Comparison of ENCODE assay signal across 8 cellular contexts in genomic region chr17:9239260-9239820, GRCh38.
DNase-seq lines count a peak whose midpoint lies in the region; ATAC-seq lines count a peak whose summit lies in the region.

No MANE protein-coding gene starts in this region.

- H3K4me1 ChIP-seq in ACC112 (ENCODE audit: control insufficient read depth, insufficient read depth, low read length, unreplicated experiment) (peaks cover 10% of the 10 kb centered on the region), mucosa of stomach (ENCODE audit: control insufficient read depth, insufficient read depth, low read length) (peaks cover 33% of the 10 kb centered on the region)

- no peaks in the 10 kb centered on the region for H3K9me3 Mint-ChIP-seq in central memory CD8-positive, alpha-beta T cell

- no peaks in the 10 kb centered on the region for H3K9me3 ChIP-seq in mucosa of stomach (ENCODE audit: control insufficient read depth, low read length)

- H3K9ac ChIP-seq in mucosa of stomach (ENCODE audit: low read length) = peak overlapping the region; percentile 56

- H3K27me3 ChIP-seq in ACC112 (ENCODE audit: insufficient read depth, low read length) (no peaks in the 10 kb centered on the region), mucosa of stomach (ENCODE audit: control insufficient read depth, insufficient read depth, low read length) (no peaks in the 10 kb centered on the region)

- H3K4me3 ChIP-seq in ACC112 (ENCODE audit: low read depth, low read length) (peak overlapping the region; percentile 74), mucosa of stomach (ENCODE audit: low read length) (peak overlapping the region; percentile 9)

- H3K27ac Mint-ChIP-seq in central memory CD8-positive, alpha-beta T cell (ENCODE audit: low read depth) = peak overlapping the region; percentile 8

- H3K27ac ChIP-seq in ACC112 (ENCODE audit: low read depth, low read length) = no peak overlapping the region

- no peaks in the 10 kb centered on the region for H3K27me3 Mint-ChIP-seq in central memory CD8-positive, alpha-beta T cell

- peaks cover 5% of the 10 kb centered on the region for H3K36me3 Mint-ChIP-seq in central memory CD8-positive, alpha-beta T cell (ENCODE audit: insufficient read depth)

- H3K4me1 Mint-ChIP-seq in central memory CD8-positive, alpha-beta T cell = peaks cover 11% of the 10 kb centered on the region

- H3K79me2 ChIP-seq in ACC112 (ENCODE audit: control insufficient read depth, insufficient read depth, low read length, unreplicated experiment) = no peaks in the 10 kb centered on the region

- peak overlapping the region; percentile 73 for H3K4me3 Mint-ChIP-seq in central memory CD8-positive, alpha-beta T cell

- ATAC-seq in central memory CD8-positive, alpha-beta T cell (replicated peaks; ENCODE audit: extremely low read depth, poor library complexity, severe bottlenecking) = peak; percentile 7
- ATAC-seq in GM21515 (IDR thresholded peaks at IDR 0.05; ENCODE audit: unreplicated experiment) = no peak
- ATAC-seq in GM21619 (IDR thresholded peaks at IDR 0.05; ENCODE audit: unreplicated experiment) = no peak

- peak overlapping the region; percentile 38 for H2AFZ ChIP-seq in ACC112 (ENCODE audit: low read length, unreplicated experiment)

- H3K36me3 ChIP-seq in ACC112 (ENCODE audit: insufficient read depth, low read length) = no peaks in the 10 kb centered on the region
- H3K36me3 ChIP-seq in mucosa of stomach (ENCODE audit: control insufficient read depth, insufficient read depth, low read length) = no peaks in the 10 kb centered on the region

- DNase-seq in HT-29 (ENCODE audit: low spot score) (peak; percentile 15), NOMO-1 treated with DMSO at 0.1 percent for 48 hours (lab: John Stamatoyannopoulos, UW; ENCODE audit: unreplicated experiment) (no peak), SW 1271 (lab: John Stamatoyannopoulos, UW) (no peak)
- no peak for DNase-seq in central memory CD8-positive, alpha-beta T cell (ENCODE audit: low spot score in 2 of 2)
